Comparison of ENCODE assay signal across 22 cellular contexts in the genomic region with DNA sequence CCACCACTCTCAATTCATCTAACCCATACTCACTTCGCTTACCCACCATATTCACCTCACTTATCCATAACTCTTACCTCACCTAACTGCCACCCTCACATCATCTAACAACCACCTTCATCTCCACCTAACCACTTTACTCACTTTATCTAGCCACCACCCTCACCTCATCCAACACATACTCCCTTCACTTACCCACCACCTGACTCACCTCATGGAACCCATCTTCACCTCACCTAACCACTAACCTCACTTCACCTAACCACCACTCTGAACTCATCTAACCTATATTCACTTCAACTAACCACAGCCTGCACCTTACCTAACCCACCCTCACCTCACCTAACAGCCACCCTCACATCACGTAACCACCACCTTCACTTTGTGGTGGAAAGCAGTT.
DNase-seq lines count a peak whose midpoint lies in the region; ATAC-seq, FAIRE-seq and TF ChIP-seq lines count a peak whose summit lies in the region.
"Had no signal": no experiment of that assay in that cellular context is flagged by ENCODE, and none has a peak within 500 bp of the region (broad histone marks: within the 10 kb centered on the region; RNA-seq: fewer than 3 reads in every experiment).

No MANE protein-coding gene starts in this region.

- TF ChIP-seq CTCF in HEK293 (tag by site-specific recombination; IDR thresholded peaks at IDR 0.05) (no peak), K562 (IDR thresholded peaks at IDR 0.05 in 2 of 3, conservative IDR thresholded peaks at IDR 0.05 in 1 of 3; ENCODE audit: insufficient read depth in 2 of 3, low read depth in 1 of 3, low read length in 3 of 3) (no peak)

- H3K79me2 ChIP-seq in K562 (ENCODE audit: control insufficient read depth, insufficient read depth, low read length) = no peaks in the 10 kb centered on the region

- no peak overlapping the region for H3K4me3 Mint-ChIP-seq in activated T-cell treated with anti-CD3 and anti-CD28 coated beads, Interleukin-2, amount 50 U/mL, for 72 hours
- H3K4me3 Mint-ChIP-seq in naive thymus-derived CD4-positive, alpha-beta T cell = no peak overlapping the region
- H3K4me3 Mint-ChIP-seq: CD4-positive, CD25-positive, alpha-beta regulatory T cell; HFFc6 had no signal

- H3K9me3 ChIP-seq in HEK293 (ENCODE audit: control insufficient read depth, insufficient read depth, low read depth, low read length) = no peaks in the 10 kb centered on the region
- no peaks in the 10 kb centered on the region for H3K9me3 ChIP-seq in K562 (replicated peaks; ENCODE audit: control insufficient read depth, insufficient read depth, low read depth, low read length)
- H3K9me3 ChIP-seq in naive thymus-derived CD4-positive, alpha-beta T cell (ENCODE audit: control insufficient read depth in 2 of 3, low read length in 3 of 3) = no peaks in the 10 kb centered on the region

- no peaks in the 10 kb centered on the region for H3K4me1 ChIP-seq in HEK293 (ENCODE audit: control insufficient read depth, insufficient read depth, low read length)
- peaks cover 0 to 16% of the 10 kb centered on the region in 2 experiments; a peak in 1 of 5 replicates for H3K4me1 ChIP-seq in K562 (replicated peaks in 1 of 2; ENCODE audit: control insufficient read depth in 2 of 2, insufficient read depth in 2 of 2, low read length in 2 of 2)
- H3K4me1 ChIP-seq in naive thymus-derived CD4-positive, alpha-beta T cell (ENCODE audit: control insufficient read depth in 2 of 2, insufficient read depth in 2 of 2, low read length in 2 of 2) = no peaks in the 10 kb centered on the region

- 3% methylated on average over 2 of the region's 2 CpGs for WGBS in K562 (ENCODE audit: insufficient coverage, low coverage, missing lambda C conversion rate)

- H3K36me3 ChIP-seq in HEK293 (ENCODE audit: control insufficient read depth in 2 of 2, insufficient read depth in 1 of 2, low read length in 2 of 2) (no peaks in the 10 kb centered on the region), K562 (ENCODE audit: control insufficient read depth, insufficient read depth, low read length) (no peaks in the 10 kb centered on the region)
- no peaks in the 10 kb centered on the region for H3K36me3 ChIP-seq in naive thymus-derived CD4-positive, alpha-beta T cell (ENCODE audit: control insufficient read depth in 2 of 3, insufficient read depth in 3 of 3, low read length in 3 of 3)

- no peaks in the 10 kb centered on the region for H3K27me3 Mint-ChIP-seq in activated T-cell treated with anti-CD3 and anti-CD28 coated beads, Interleukin-2, amount 50 U/mL, for 72 hours (ENCODE audit: low read depth)
- H3K27me3 Mint-ChIP-seq in naive thymus-derived CD4-positive, alpha-beta T cell = peaks cover 0 to 2% (median 0%) of the 10 kb centered on the region in 5 donors
- H3K27me3 Mint-ChIP-seq: CD4-positive, CD25-positive, alpha-beta regulatory T cell had no signal

- no peaks in the 10 kb centered on the region for H3K4me1 Mint-ChIP-seq in activated T-cell treated with anti-CD3 and anti-CD28 coated beads, Interleukin-2, amount 50 U/mL, for 72 hours (ENCODE audit: low read depth)
- no peaks in the 10 kb centered on the region for H3K4me1 Mint-ChIP-seq in naive thymus-derived CD4-positive, alpha-beta T cell
- H3K4me1 Mint-ChIP-seq: CD4-positive, CD25-positive, alpha-beta regulatory T cell had no signal

- BruUV-seq in K562 (replicated peaks; lab: Mats Ljungman, UMichigan) = no TSS peak

- in situ Hi-C loops in K562 (cut with MboI) = no loop called here

- intact Hi-C loops in K562 (cut with micrococcal nuclease) = no loop called here
- intact Hi-C loops in naive thymus-derived CD4-positive, alpha-beta T cell (cut with micrococcal nuclease) = no loop called here
- intact Hi-C loops in posterior cingulate gyrus (cut with DNase I) = no loop called here

- H2AFZ ChIP-seq in K562 (ENCODE audit: low read depth, low read length) = no peak overlapping the region

- peak; percentile 58 to 84 for ATAC-seq in activated T-cell treated with anti-CD3 and anti-CD28 coated beads, Interleukin-2, amount 50 U/mL, for 72 hours (replicated peaks in 1 of 2)
- no peak for ATAC-seq in K562
- ATAC-seq in naive thymus-derived CD4-positive, alpha-beta T cell = peak; percentile 15
- ATAC-seq: GM12878 had no signal

- H3K27ac ChIP-seq in HEK293 (ENCODE audit: extremely low read depth, low read depth, low read length) (no peak overlapping the region), K562 (ENCODE audit: extremely low read depth, low read depth, low read length) (no peak overlapping the region)
- no peak overlapping the region for H3K27ac ChIP-seq in naive thymus-derived CD4-positive, alpha-beta T cell (ENCODE audit: low read depth, low read length)
- H3K27ac ChIP-seq: RWPE1, SK-N-MC had no signal

- H3K36me3 Mint-ChIP-seq in activated T-cell treated with anti-CD3 and anti-CD28 coated beads, Interleukin-2, amount 50 U/mL, for 72 hours (ENCODE audit: insufficient read depth in 2 of 2) = no peaks in the 10 kb centered on the region
- no peaks in the 10 kb centered on the region for H3K36me3 Mint-ChIP-seq in naive thymus-derived CD4-positive, alpha-beta T cell
- H3K36me3 Mint-ChIP-seq: CD4-positive, CD25-positive, alpha-beta regulatory T cell had no signal

- DNase-seq in activated T-cell treated with anti-CD3 and anti-CD28 coated beads, Interleukin-2, amount 50 U/mL, for 72 hours = peak; percentile 15 to 34
- DNase-seq in activated T-cell treated with anti-CD3 and anti-CD28 coated beads for 4 hours (no peak), K562 (ENCODE audit: extremely low read depth in 1 of 4, low spot score in 3 of 4) (no peak), NOMO-1 treated with dmso at 0.1 percent for 144 hours (lab: John Stamatoyannopoulos, UW; ENCODE audit: unreplicated experiment) (no peak), posterior cingulate gyrus (no peak)
- no peak for DNase-seq in naive thymus-derived CD4-positive, alpha-beta T cell
- DNase-seq: CD4-positive, CD25-positive, alpha-beta regulatory T cell; DMS79 treated with DMSO at 0.1 percent for 48 hours; HFFc6; MM.1S; NCI-H1048; NCI-H1436; NCI-H187 treated with DMSO at 0.1 percent for 48 hours; NCI-H2107; NCI-H510A; NCI-H748 treated with DMSO at 0.1 percent for 48 hours; SHP77 treated with DMSO at 0.1 percent for 48 hours had no signal

- POLR2A ChIA-PET in HEK293 (lab: Yijun Ruan, JAX) (no interaction called here), K562 (lab: Yijun Ruan, JAX) (no interaction called here)
- POLR2A ChIA-PET in naive thymus-derived CD4-positive, alpha-beta T cell (lab: Charles Lee) = no interaction called here

- no peak for TF ChIP-seq EP300 in K562 (IDR thresholded peaks at IDR 0.05; ENCODE audit: low read length)

- H3K4me2 ChIP-seq in K562 (ENCODE audit: insufficient read depth, low read length) = no peak overlapping the region

- H3K9ac ChIP-seq in K562 (ENCODE audit: insufficient read depth in 1 of 2, low read depth in 2 of 2, low read length in 2 of 2) = no peak overlapping the region

- CTCF ChIA-PET in HEK293 (lab: Yijun Ruan, JAX) = no interaction called here
- CTCF ChIA-PET in K562 (lab: Yijun Ruan, JAX; ENCODE audit: low intra/inter-chr PET ratio) = no interaction called here
- CTCF ChIA-PET in naive thymus-derived CD4-positive, alpha-beta T cell (lab: Charles Lee) = interaction anchor here (0.6 kb wide), 1 partner anchor 385 kb away, joined by 4 read pairs; no protein-coding TSS in a partner anchor

- no peak for FAIRE-seq in K562 (lab: Jason Lieb, UNC)
- FAIRE-seq: GM12878, H54 had no signal

- H3K9me3 Mint-ChIP-seq in activated T-cell treated with anti-CD3 and anti-CD28 coated beads, Interleukin-2, amount 50 U/mL, for 72 hours = no peaks in the 10 kb centered on the region
- no peaks in the 10 kb centered on the region for H3K9me3 Mint-ChIP-seq in naive thymus-derived CD4-positive, alpha-beta T cell
- H3K9me3 Mint-ChIP-seq: CD4-positive, CD25-positive, alpha-beta regulatory T cell had no signal

- H4K20me1 ChIP-seq in K562 (replicated peaks; ENCODE audit: control insufficient read depth, insufficient read depth, low read length) = no peaks in the 10 kb centered on the region

- no peaks in the 10 kb centered on the region for H3K9me1 ChIP-seq in K562 (ENCODE audit: control insufficient read depth, insufficient read depth, low read length)

- H3K27ac Mint-ChIP-seq in activated T-cell treated with anti-CD3 and anti-CD28 coated beads, Interleukin-2, amount 50 U/mL, for 72 hours = no peak overlapping the region
- no peak overlapping the region for H3K27ac Mint-ChIP-seq in naive thymus-derived CD4-positive, alpha-beta T cell
- H3K27ac Mint-ChIP-seq: CD4-positive, CD25-positive, alpha-beta regulatory T cell; HFFc6 had no signal

- TF ChIP-seq RAD21 in K562 (CRISPR knock-in tag; conservative IDR thresholded peaks at IDR 0.05 in 1 of 2, IDR thresholded peaks at IDR 0.05 in 1 of 2) = no peak

- peaks cover 42 to 74% of the 10 kb centered on the region in 2 experiments for H3K27me3 ChIP-seq in K562 (ENCODE audit: control insufficient read depth in 2 of 2, insufficient read depth in 2 of 2, low read length in 2 of 2)
- no peaks in the 10 kb centered on the region for H3K27me3 ChIP-seq in naive thymus-derived CD4-positive, alpha-beta T cell (ENCODE audit: control insufficient read depth in 2 of 2, insufficient read depth in 2 of 2, low read length in 2 of 2)

- no peak for TF ChIP-seq POLR2A in K562 (conservative IDR thresholded peaks at IDR 0.05)

- no peak overlapping the region for H3K4me3 ChIP-seq in HEK293 (ENCODE audit: low read depth, low read length)
- no peak overlapping the region for H3K4me3 ChIP-seq in K562
- H3K4me3 ChIP-seq in naive thymus-derived CD4-positive, alpha-beta T cell (ENCODE audit: low read length) = no peak overlapping the region
- H3K4me3 ChIP-seq: GM12878, SK-N-MC had no signal

TF ChIP-seq in K562, 482 proteins besides CTCF, POLR2A, EP300 and RAD21:
- TF ChIP-seq RBM39 (optimal IDR thresholded peaks at IDR 0.05; ENCODE audit: low read depth, low read length) (no peak), JUNB (CRISPR knock-in tag; conservative IDR thresholded peaks at IDR 0.05) (no peak), BDP1 (IDR thresholded peaks at IDR 0.05; ENCODE audit: insufficient read depth, insufficient read length) (no peak), MCM3 (IDR thresholded peaks at IDR 0.05) (0 out of 2 replicates have a peak, but pooled peaks have one; percentile 41)
- TF ChIP-seq, protein P1, sequence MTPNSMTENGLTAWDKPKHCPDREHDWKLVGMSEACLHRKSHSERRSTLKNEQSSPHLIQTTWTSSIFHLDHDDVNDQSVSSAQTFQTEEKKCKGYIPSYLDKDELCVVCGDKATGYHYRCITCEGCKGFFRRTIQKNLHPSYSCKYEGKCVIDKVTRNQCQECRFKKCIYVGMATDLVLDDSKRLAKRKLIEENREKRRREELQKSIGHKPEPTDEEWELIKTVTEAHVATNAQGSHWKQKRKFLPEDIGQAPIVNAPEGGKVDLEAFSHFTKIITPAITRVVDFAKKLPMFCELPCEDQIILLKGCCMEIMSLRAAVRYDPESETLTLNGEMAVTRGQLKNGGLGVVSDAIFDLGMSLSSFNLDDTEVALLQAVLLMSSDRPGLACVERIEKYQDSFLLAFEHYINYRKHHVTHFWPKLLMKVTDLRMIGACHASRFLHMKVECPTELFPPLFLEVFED (CRISPR knock-in tag; conservative IDR thresholded peaks at IDR 0.05) = 0 out of 2 replicates have a peak, but pooled peaks have one; percentile 12

Comparison
In these comparisons a context has a peak if more than half of its experiments do, and no peak if none do; other contexts are left out.
1. DNase-seq: peak in activated T-cell treated with anti-CD3 and anti-CD28 coated beads, Interleukin-2, amount 50 U/mL, for 72 hours (2 of 2); none in activated T-cell treated with anti-CD3 and anti-CD28 coated beads for 4 hours (single experiment), K562 (0 of 4), naive thymus-derived CD4-positive, alpha-beta T cell (0 of 9), NOMO-1 treated with dmso at 0.1 percent for 144 hours (single experiment) and posterior cingulate gyrus (0 of 10).